Comparison of ENCODE assay signal across 1 cellular context in genomic region chr1:92536593-92537332, GRCh38.
TF ChIP-seq lines count a peak whose summit lies in the region.

No MANE protein-coding gene starts in this region.

TF ChIP-seq in K562, 482 proteins besides CTCF, POLR2A, EP300 and RAD21 (continued from another document):
- TF ChIP-seq MYBL2 (IDR thresholded peaks at IDR 0.05; ENCODE audit: low read depth) (peak; percentile 49; the same call in 1 of the 2 replicates), MYBL2 (CRISPR knock-in tag; IDR thresholded peaks at IDR 0.05; ENCODE audit: borderline replicate concordance) (no peak), NFIC (IDR thresholded peaks at IDR 0.05) (no peak), AFF1 (IDR thresholded peaks at IDR 0.05; ENCODE audit: low read depth in 1 of 2, partially characterized antibody in 2 of 2) (peak in 1 of 2 experiments; percentile 19), FOSL1 (tag; conservative IDR thresholded peaks at IDR 0.05) (peak; percentile 90), YY1 (IDR thresholded peaks at IDR 0.05; ENCODE audit: borderline replicate concordance in 1 of 3, control insufficient read depth in 1 of 3, extremely low read depth in 1 of 3, insufficient read depth in 3 of 3, insufficient read length in 1 of 3, insufficient replicate concordance in 2 of 3, low read depth in 1 of 3, low read length in 2 of 3) (no peak), RAD51 (IDR thresholded peaks at IDR 0.05; ENCODE audit: borderline replicate concordance, low read depth) (peak; percentile 44; the same call in 1 of the 2 replicates), TRIM25 (IDR thresholded peaks at IDR 0.05; ENCODE audit: borderline replicate concordance) (no peak), JUND (IDR thresholded peaks at IDR 0.05; ENCODE audit: borderline replicate concordance, low read depth, low read length) (peak; percentile 45; the same call in 1 of the 2 replicates), JUND (tag; IDR thresholded peaks at IDR 0.05; ENCODE audit: borderline replicate concordance, low read depth, low read length) (no peak; the same call in 2 of the 3 replicates), SMARCE1 (IDR thresholded peaks at IDR 0.05) (0 out of 2 replicates have a peak, but pooled peaks have one; percentile 15), SRSF1 (IDR thresholded peaks at IDR 0.05; ENCODE audit: low read depth, low read length) (no peak), E2F4 (CRISPR knock-in tag; IDR thresholded peaks at IDR 0.05; ENCODE audit: low read depth) (no peak), ZNF644 (tag; IDR thresholded peaks at IDR 0.05; ENCODE audit: low read depth) (0 out of 2 replicates have a peak, but pooled peaks have one; percentile 56), TOE1 (IDR thresholded peaks at IDR 0.05; ENCODE audit: borderline replicate concordance) (peak; percentile 80), TOE1 (CRISPR knock-in tag; IDR thresholded peaks at IDR 0.05; ENCODE audit: borderline replicate concordance, low read depth) (no peak), TFE3 (CRISPR knock-in tag; IDR thresholded peaks at IDR 0.05) (peak; percentile 93)
